ENCODE assay signal across 16 cellular contexts in genomic region chr1:101463195-101463594, GRCh38.
"Had no signal": no experiment of that assay in that cellular context is flagged by ENCODE, and none has a peak within 500 bp of the region (broad histone marks: within the 10 kb centered on the region; RNA-seq: fewer than 3 reads in every experiment).

No MANE protein-coding gene starts in this region.

- H3K27me3 Mint-ChIP-seq: naive thymus-derived CD8-positive, alpha-beta T cell had no signal

- ATAC-seq: naive thymus-derived CD8-positive, alpha-beta T cell; psoas muscle; sciatic nerve had no signal

- H3K4me3 Mint-ChIP-seq: endodermal cell; immature natural killer cell; naive thymus-derived CD8-positive, alpha-beta T cell had no signal

- H3K36me3 Mint-ChIP-seq: immature natural killer cell had no signal

- H3K4me1 Mint-ChIP-seq: endodermal cell; immature natural killer cell; naive thymus-derived CD8-positive, alpha-beta T cell had no signal

- FAIRE-seq: endothelial cell of umbilical vein, keratinocyte had no signal

- H3K27ac Mint-ChIP-seq: endodermal cell; immature natural killer cell; naive thymus-derived CD8-positive, alpha-beta T cell had no signal

- H3K9me3 ChIP-seq: colonic mucosa, neutrophil had no signal

- DNase-seq: colonic mucosa; dermis blood vessel endothelial cell; effector CD4-positive, alpha-beta T cell; endodermal cell; immature natural killer cell; left ventricle myocardium inferior; mesendoderm; naive thymus-derived CD8-positive, alpha-beta T cell; psoas muscle; stimulated activated CD4-positive, alpha-beta T cell treated with anti-CD3 and anti-CD28 coated beads, Interleukin-2, amount 100 ng/mL, for 48 hours; stimulated activated naive CD4-positive, alpha-beta T cell treated with Interleukin-2 at 50 U/mL for 16 hours; trophoblast cell had no signal
